Comparison of ENCODE assay signal across 22 cellular contexts in genomic region chr12:40012709-40013108, GRCh38.
DNase-seq lines count a peak whose midpoint lies in the region; ATAC-seq, FAIRE-seq and TF ChIP-seq lines count a peak whose summit lies in the region.
"Had no signal": no experiment of that assay in that cellular context is flagged by ENCODE, and none has a peak within 500 bp of the region (broad histone marks: within the 10 kb centered on the region; RNA-seq: fewer than 3 reads in every experiment).

No MANE protein-coding gene starts in this region.

- H3K9me3 ChIP-seq in right lobe of liver: no peaks in the 10 kb centered on the region
- no peaks in the 10 kb centered on the region for H3K9me3 ChIP-seq in HepG2 (ENCODE audit: low read length)
- no peaks in the 10 kb centered on the region for H3K9me3 ChIP-seq in colonic mucosa
- H3K9me3 ChIP-seq in keratinocyte (ENCODE audit: control insufficient read depth, low read depth, low read length): no peaks in the 10 kb centered on the region
- H3K9me3 ChIP-seq in gastrocnemius medialis: no peaks in the 10 kb centered on the region
- H3K9me3 ChIP-seq: lower lobe of right lung, neutrophil, stomach had no signal

- intact Hi-C loops in right lobe of liver (cut with DNase I) (no loop called here), HepG2 (cut with micrococcal nuclease; ENCODE audit: unreplicated experiment) (loop anchor here (5.0 kb wide), 2 partner anchors 245 to 300 kb away; no protein-coding TSS in a partner anchor), colonic mucosa (cut with DNase I) (no loop called here), gastrocnemius medialis (cut with DNase I; ENCODE audit: low total_unique reads) (no loop called here)

- no TSS peak for BruUV-seq in HepG2 (replicated peaks; lab: Mats Ljungman, UMichigan)

- CTCF ChIA-PET in HepG2 (lab: Yijun Ruan, JAX; ENCODE audit: low intra/inter-chr PET ratio, low total read pairs): no interaction called here

- H3K4me3 ChIP-seq in right lobe of liver (no peak overlapping the region), HepG2 (replicated peaks in 1 of 3; ENCODE audit: insufficient read depth in 1 of 3, low read depth in 2 of 3, low read length in 3 of 3) (no peak overlapping the region), colonic mucosa (no peak overlapping the region), keratinocyte (ENCODE audit: control insufficient read depth in 2 of 3, extremely low read depth in 1 of 3, insufficient read depth in 2 of 3, low read depth in 1 of 3, low read length in 3 of 3) (no peak overlapping the region), gastrocnemius medialis (no peak overlapping the region)
- H3K4me3 ChIP-seq: GM23338, lower lobe of right lung, stomach had no signal

- H3K9ac ChIP-seq in HepG2 (ENCODE audit: insufficient read depth, low read depth, low read length) (no peak overlapping the region), colonic mucosa (ENCODE audit: low read depth in 2 of 2, low read length in 2 of 2) (no peak overlapping the region), keratinocyte (ENCODE audit: control insufficient read depth, extremely low read depth, insufficient read depth, low read length) (no peak overlapping the region)

- no peak for TF ChIP-seq POLR2A in right lobe of liver (IDR thresholded peaks at IDR 0.05)
- no peak for TF ChIP-seq POLR2A in HepG2 (IDR thresholded peaks at IDR 0.05; ENCODE audit: insufficient read depth in 1 of 2, low read depth in 2 of 2, low read length in 2 of 2)
- TF ChIP-seq POLR2A in gastrocnemius medialis (IDR thresholded peaks at IDR 0.05): no peak

- dilution Hi-C loops in keratinocyte (cut with MboI; ENCODE audit: extremely low pct_ligation_motif_present, low sequenced_read_pairs): no loop called here

- no peaks in the 10 kb centered on the region for H3K27me3 ChIP-seq in right lobe of liver
- no peaks in the 10 kb centered on the region for H3K27me3 ChIP-seq in HepG2 (ENCODE audit: control insufficient read depth in 1 of 2, insufficient read depth in 2 of 2, low read length in 2 of 2)
- no peaks in the 10 kb centered on the region for H3K27me3 ChIP-seq in colonic mucosa
- H3K27me3 ChIP-seq in keratinocyte (ENCODE audit: control insufficient read depth, extremely low read depth, insufficient read depth, low read length): no peaks in the 10 kb centered on the region
- H3K27me3 ChIP-seq in gastrocnemius medialis: no peaks in the 10 kb centered on the region
- H3K27me3 ChIP-seq: neutrophil, stomach had no signal

- no peak overlapping the region for H3K27ac ChIP-seq in right lobe of liver
- no peak overlapping the region for H3K27ac ChIP-seq in HepG2 (ENCODE audit: extremely low read length, insufficient read depth, low read length)
- H3K27ac ChIP-seq in colonic mucosa: peak overlapping the region; percentile 68
- no peak overlapping the region for H3K27ac ChIP-seq in keratinocyte (ENCODE audit: control insufficient read depth, insufficient read depth, low read length)
- H3K27ac ChIP-seq in gastrocnemius medialis: no peak overlapping the region
- H3K27ac ChIP-seq: HL-60, lower lobe of right lung, neutrophil, stomach, WERI-Rb-1 had no signal

- DNase-seq in right lobe of liver (no peak), HepG2 (ENCODE audit: low spot score) (no peak), colonic mucosa (no peak), keratinocyte (ENCODE audit: low read depth, low spot score) (no peak), cerebellum (ENCODE audit: low spot score) (no peak), SIG-M5 (lab: John Stamatoyannopoulos, UW) (no peak), gastrocnemius medialis (no peak)
- DNase-seq: activated CD4-positive, alpha-beta T cell treated with anti-CD3 and anti-CD28 coated beads, Interleukin-2, amount 50 U/mL, for 1 hour; EL; endodermal cell; lower lobe of right lung; NCI-H1105; NCI-H510A; NK-92 treated with Interleukin-12 subunit alpha and Interleukin-12 subunit beta, amount 100 ng/mL, for 24 hours; stimulated activated CD4-positive, alpha-beta T cell treated with anti-CD3 and anti-CD28 coated beads, Interleukin-4, amount 100 ng/mL, for 24 hours; stomach; WERI-Rb-1 had no signal

- no peak for TF ChIP-seq EP300 in HepG2 (IDR thresholded peaks at IDR 0.05; ENCODE audit: low read depth in 2 of 2, low read length in 2 of 2)
- no peak for TF ChIP-seq EP300 in HepG2 (CRISPR knock-in tag; IDR thresholded peaks at IDR 0.05; ENCODE audit: borderline replicate concordance)

- H3K79me2 ChIP-seq in HepG2 (ENCODE audit: insufficient read depth, low read length): no peaks in the 10 kb centered on the region
- H3K79me2 ChIP-seq in keratinocyte (ENCODE audit: control insufficient read depth, insufficient read depth, low read length): no peaks in the 10 kb centered on the region

- H2AFZ ChIP-seq in HepG2 (ENCODE audit: low read length) (no peak overlapping the region), keratinocyte (ENCODE audit: control insufficient read depth, low read length) (peak overlapping the region; percentile 3)
- H2AFZ ChIP-seq: GM23338 had no signal

- no peak overlapping the region for H3K4me2 ChIP-seq in HepG2 (ENCODE audit: low read depth, low read length)
- no peak overlapping the region for H3K4me2 ChIP-seq in keratinocyte (ENCODE audit: control insufficient read depth, extremely low read depth, insufficient read depth, low read depth, low read length)
- H3K4me2 ChIP-seq: GM23338 had no signal

- no peaks in the 10 kb centered on the region for H3K4me1 ChIP-seq in right lobe of liver
- no peaks in the 10 kb centered on the region for H3K4me1 ChIP-seq in HepG2 (ENCODE audit: insufficient read depth, low read length)
- peaks cover 14% of the 10 kb centered on the region for H3K4me1 ChIP-seq in colonic mucosa
- H3K4me1 ChIP-seq in keratinocyte (ENCODE audit: control insufficient read depth, extremely low read depth, insufficient read depth, low read length): no peaks in the 10 kb centered on the region
- peaks cover 5% of the 10 kb centered on the region in 2 donors for H3K4me1 ChIP-seq in gastrocnemius medialis

- H3K36me3 ChIP-seq in right lobe of liver (no peaks in the 10 kb centered on the region), HepG2 (replicated peaks in 1 of 2; ENCODE audit: control insufficient read depth in 1 of 2, insufficient read depth in 2 of 2, low read length in 2 of 2) (no peaks in the 10 kb centered on the region), colonic mucosa (no peaks in the 10 kb centered on the region), keratinocyte (ENCODE audit: control insufficient read depth in 2 of 2, extremely low read depth in 1 of 2, insufficient read depth in 2 of 2, low read length in 2 of 2) (no peaks in the 10 kb centered on the region), gastrocnemius medialis (no peaks in the 10 kb centered on the region)
- H3K36me3 ChIP-seq: lower lobe of right lung, neutrophil, stomach, WERI-Rb-1 had no signal

- POLR2A ChIA-PET in HepG2 (lab: Yijun Ruan, JAX): no interaction called here

- TF ChIP-seq CTCF in right lobe of liver (IDR thresholded peaks at IDR 0.05): no peak
- TF ChIP-seq CTCF in HepG2 (CRISPR knock-in tag; IDR thresholded peaks at IDR 0.05): no peak
- no peak for TF ChIP-seq CTCF in colonic mucosa (IDR thresholded peaks at IDR 0.05)
- TF ChIP-seq CTCF in keratinocyte (optimal IDR thresholded peaks at IDR 0.05 in 1 of 3, IDR thresholded peaks at IDR 0.05 in 1 of 3, conservative IDR thresholded peaks at IDR 0.05 in 1 of 3; ENCODE audit: extremely low read depth in 1 of 3, insufficient read depth in 2 of 3, low read length in 3 of 3): no peak
- TF ChIP-seq CTCF in gastrocnemius medialis (IDR thresholded peaks at IDR 0.05 in 4 of 5, conservative IDR thresholded peaks at IDR 0.05 in 1 of 5): no peak

- H3K9me1 ChIP-seq in keratinocyte (ENCODE audit: control insufficient read depth, extremely low read depth, insufficient read depth, low read length): no peaks in the 10 kb centered on the region

- TF ChIP-seq RAD21 in HepG2 (CRISPR knock-in tag; IDR thresholded peaks at IDR 0.05): no peak

- 33% methylated on average over 3 of the region's 3 CpGs for WGBS in right lobe of liver (ENCODE audit: insufficient coverage, low coverage, low lambda C conversion rate, missing lambda C conversion rate)
- WGBS in HepG2 (ENCODE audit: low lambda C conversion rate): 90% methylated on average over 3 of the region's 3 CpGs

- FAIRE-seq in HepG2 (lab: Jason Lieb, UNC): no peak
- FAIRE-seq in keratinocyte (lab: Jason Lieb, UNC): no peak
- FAIRE-seq: astrocyte had no signal

- peak in 3 of 4 donors; percentile 22 to 42 (median 24) for ATAC-seq in right lobe of liver
- no peak for ATAC-seq in HepG2
- ATAC-seq in GM21619 (IDR thresholded peaks at IDR 0.05; ENCODE audit: unreplicated experiment): no peak
- ATAC-seq in gastrocnemius medialis: no peak
- ATAC-seq: GM23338, lower lobe of right lung had no signal

- H4K20me1 ChIP-seq in HepG2 (ENCODE audit: insufficient read depth, low read length): no peaks in the 10 kb centered on the region
- H4K20me1 ChIP-seq in keratinocyte (ENCODE audit: control insufficient read depth, extremely low read depth, insufficient read depth, low read length): no peaks in the 10 kb centered on the region

- in situ Hi-C loops in HepG2 (cut with HindIII; ENCODE audit: extremely low pct_ligation_motif_present, low pct_unique_long_range_greater_than_20kb) (loop anchor here (5.0 kb wide), 1 partner anchor 95 kb away; the partner anchor contains the start of gene SLC2A13), gastrocnemius medialis (cut with MboI; ENCODE audit: low sequenced_read_pairs in 4 of 4) (loop anchor here (5.0 to 25.0 kb wide), 2 partner anchors 100 kb away; partner anchors contain the start of gene SLC2A13 (in 1 of the 4))

TF ChIP-seq in HepG2, 621 proteins besides CTCF, POLR2A, EP300 and RAD21 (continues in another document):
- TF ChIP-seq HCFC1 (IDR thresholded peaks at IDR 0.05; ENCODE audit: low read depth, low read length) (no peak), MBD4 (IDR thresholded peaks at IDR 0.05; ENCODE audit: borderline replicate concordance, low read length) (no peak), ONECUT2 (CRISPR knock-in tag; IDR thresholded peaks at IDR 0.05) (no peak), BORCS8-MEF2B (CRISPR knock-in tag; IDR thresholded peaks at IDR 0.05) (no peak), ZBTB44 (CRISPR knock-in tag; IDR thresholded peaks at IDR 0.05) (no peak), ZFP90 (CRISPR knock-in tag; IDR thresholded peaks at IDR 0.05; ENCODE audit: borderline replicate concordance) (no peak), PLRG1 (conservative IDR thresholded peaks at IDR 0.05) (no peak), SMAD9 (CRISPR knock-in tag; IDR thresholded peaks at IDR 0.05) (no peak)

Comparison
In these comparisons a context has a peak if more than half of its experiments do, and no peak if none do; other contexts are left out.
1. ATAC-seq: peak in right lobe of liver (3 of 4); none in HepG2 (single experiment), GM21619 (single experiment) and gastrocnemius medialis (0 of 2).